23 cellular contexts compared by ENCODE assay signal in genomic region chr2:45007356-45007755, GRCh38. TPM values are rescaled to one million over a fixed set of nuclear protein-coding genes. Genes with fewer than 3 reads are reported as not detected.
DNase-seq lines count a peak whose midpoint lies in the region; ATAC-seq and TF ChIP-seq lines count a peak whose summit lies in the region.
"Had no signal": no experiment of that assay in that cellular context is flagged by ENCODE, and none has a peak within 500 bp of the region (broad histone marks: within the 10 kb centered on the region; RNA-seq: fewer than 3 reads in every experiment).

No MANE protein-coding gene starts in this region.

- H3K4me3 ChIP-seq in thoracic aorta, result peak overlapping the region; percentile 87

- H3K27ac ChIP-seq in thoracic aorta, result no peak overlapping the region
- H3K27ac ChIP-seq: dorsolateral prefrontal cortex, tibial nerve had no signal

- ATAC-seq in activated naive CD8-positive, alpha-beta T cell treated with anti-CD3 and anti-CD28 coated beads, Interleukin-2, amount 50 U/mL, for 24 hours, result no peak
- no peak for ATAC-seq in effector memory CD8-positive, alpha-beta T cell (replicated peaks)
- no peak for ATAC-seq in natural killer cell treated with Interleukin-12 subunit alpha and Interleukin-12 subunit beta and Interleukin-15 and Interleukin-18, amount 100 ng/mL, for 72 hours
- ATAC-seq in thoracic aorta (ENCODE audit: insufficient number of reproducible peaks, low FRiP score, low read depth), result no peak
- no peak for ATAC-seq in GM19035 (IDR thresholded peaks at IDR 0.05; ENCODE audit: unreplicated experiment)
- ATAC-seq: esophagus mucosa had no signal

- no peak for TF ChIP-seq CTCF in thoracic aorta (IDR thresholded peaks at IDR 0.05)

- no peaks in the 10 kb centered on the region for H3K9me3 ChIP-seq in thoracic aorta
- H3K9me3 ChIP-seq: tibial nerve had no signal

- H3K4me1 ChIP-seq in thoracic aorta (ENCODE audit: control insufficient read depth in 1 of 2, low read depth in 2 of 2), result peaks cover 0 to 42% of the 10 kb centered on the region in 2 donors

- no peaks in the 10 kb centered on the region for H3K27me3 ChIP-seq in thoracic aorta (replicated peaks; ENCODE audit: insufficient read depth)

- peaks cover 7% of the 10 kb centered on the region for H3K36me3 ChIP-seq in thoracic aorta
- H3K36me3 ChIP-seq: tibial nerve had no signal

- H3K9me3 Mint-ChIP-seq in activated naive CD8-positive, alpha-beta T cell (ENCODE audit: low read depth), result no peaks in the 10 kb centered on the region
- H3K9me3 Mint-ChIP-seq in activated naive CD8-positive, alpha-beta T cell treated with anti-CD3 and anti-CD28 coated beads, Interleukin-2, amount 50 U/mL, for 24 hours, result no peaks in the 10 kb centered on the region
- no peaks in the 10 kb centered on the region for H3K9me3 Mint-ChIP-seq in effector memory CD8-positive, alpha-beta T cell
- H3K9me3 Mint-ChIP-seq in natural killer cell treated with Interleukin-12 subunit alpha and Interleukin-12 subunit beta and Interleukin-15 and Interleukin-18, amount 100 ng/mL, for 72 hours, result no peaks in the 10 kb centered on the region
- H3K9me3 Mint-ChIP-seq: activated naive CD4-positive, alpha-beta T cell treated with anti-CD3 and anti-CD28 coated beads, Interleukin-2, amount 10 ng/mL, durations not matched to agents 7 days and 5 days had no signal

- DNase-seq in activated naive CD8-positive, alpha-beta T cell treated with anti-CD3 and anti-CD28 coated beads, Interleukin-2, amount 50 U/mL, for 24 hours, result no peak
- no peak for DNase-seq in effector memory CD8-positive, alpha-beta T cell
- DNase-seq in natural killer cell treated with Interleukin-12 subunit alpha and Interleukin-12 subunit beta and Interleukin-15 and Interleukin-18, amount 100 ng/mL, for 72 hours (ENCODE audit: low spot score), result peak; percentile 39
- no peak for DNase-seq in thoracic aorta (ENCODE audit: low spot score)
- DNase-seq in HK-2 (ENCODE audit: unreplicated experiment), result no peak
- DNase-seq in SKM-1 (lab: John Stamatoyannopoulos, UW; ENCODE audit: unreplicated experiment), result no peak
- DNase-seq: activated CD4-positive, alpha-beta T cell treated with anti-CD3 and anti-CD28 coated beads, Interleukin-2, amount 50 U/mL, for 4 hours; activated naive CD4-positive, alpha-beta T cell treated with anti-CD3 and anti-CD28 coated beads, Interleukin-2, amount 10 ng/mL, durations not matched to agents 7 days and 5 days; activated T-cell treated with anti-CD3 and anti-CD28 coated beads, Interleukin-2, amount 50 U/mL, for 1 hour; C1 segment of cervical spinal cord; DMS153; dorsolateral prefrontal cortex; GOT3; IMR-90; NCI-H187 treated with DMSO at 0.1 percent for 48 hours; NCI-H510A; Right ventricle myocardium superior had no signal

- peak overlapping the region; percentile 60 for H3K4me3 Mint-ChIP-seq in activated naive CD8-positive, alpha-beta T cell
- H3K4me3 Mint-ChIP-seq in activated naive CD8-positive, alpha-beta T cell treated with anti-CD3 and anti-CD28 coated beads, Interleukin-2, amount 50 U/mL, for 24 hours, result no peak overlapping the region
- peak overlapping the region; percentile 35 to 38 for H3K4me3 Mint-ChIP-seq in effector memory CD8-positive, alpha-beta T cell
- no peak overlapping the region for H3K4me3 Mint-ChIP-seq in natural killer cell treated with Interleukin-12 subunit alpha and Interleukin-12 subunit beta and Interleukin-15 and Interleukin-18, amount 100 ng/mL, for 72 hours
- H3K4me3 Mint-ChIP-seq: activated naive CD4-positive, alpha-beta T cell treated with anti-CD3 and anti-CD28 coated beads, Interleukin-2, amount 10 ng/mL, durations not matched to agents 7 days and 5 days had no signal

- no peaks in the 10 kb centered on the region for H3K36me3 Mint-ChIP-seq in activated naive CD8-positive, alpha-beta T cell
- no peaks in the 10 kb centered on the region for H3K36me3 Mint-ChIP-seq in activated naive CD8-positive, alpha-beta T cell treated with anti-CD3 and anti-CD28 coated beads, Interleukin-2, amount 50 U/mL, for 24 hours (ENCODE audit: low read depth)
- H3K36me3 Mint-ChIP-seq in effector memory CD8-positive, alpha-beta T cell (ENCODE audit: insufficient read depth), result no peaks in the 10 kb centered on the region
- no peaks in the 10 kb centered on the region for H3K36me3 Mint-ChIP-seq in natural killer cell treated with Interleukin-12 subunit alpha and Interleukin-12 subunit beta and Interleukin-15 and Interleukin-18, amount 100 ng/mL, for 72 hours
- H3K36me3 Mint-ChIP-seq: activated naive CD4-positive, alpha-beta T cell treated with anti-CD3 and anti-CD28 coated beads, Interleukin-2, amount 10 ng/mL, durations not matched to agents 7 days and 5 days had no signal

- H3K27me3 Mint-ChIP-seq in activated naive CD8-positive, alpha-beta T cell, result peaks cover 48% of the 10 kb centered on the region
- peaks cover 88% of the 10 kb centered on the region for H3K27me3 Mint-ChIP-seq in activated naive CD8-positive, alpha-beta T cell treated with anti-CD3 and anti-CD28 coated beads, Interleukin-2, amount 50 U/mL, for 24 hours
- peaks cover 81 to 100% of the 10 kb centered on the region in 2 donors for H3K27me3 Mint-ChIP-seq in effector memory CD8-positive, alpha-beta T cell
- peaks cover 52 to 59% of the 10 kb centered on the region in 2 donors for H3K27me3 Mint-ChIP-seq in natural killer cell treated with Interleukin-12 subunit alpha and Interleukin-12 subunit beta and Interleukin-15 and Interleukin-18, amount 100 ng/mL, for 72 hours

- peaks cover 36% of the 10 kb centered on the region for H3K4me1 Mint-ChIP-seq in activated naive CD8-positive, alpha-beta T cell (ENCODE audit: low read depth)
- H3K4me1 Mint-ChIP-seq in activated naive CD8-positive, alpha-beta T cell treated with anti-CD3 and anti-CD28 coated beads, Interleukin-2, amount 50 U/mL, for 24 hours, result peaks cover 26% of the 10 kb centered on the region
- H3K4me1 Mint-ChIP-seq in effector memory CD8-positive, alpha-beta T cell (ENCODE audit: low read depth in 2 of 2), result peaks cover 19% of the 10 kb centered on the region in 2 donors
- peaks cover 6 to 14% of the 10 kb centered on the region in 2 donors for H3K4me1 Mint-ChIP-seq in natural killer cell treated with Interleukin-12 subunit alpha and Interleukin-12 subunit beta and Interleukin-15 and Interleukin-18, amount 100 ng/mL, for 72 hours (ENCODE audit: low read depth in 2 of 2)

- no peak overlapping the region for H3K27ac Mint-ChIP-seq in activated naive CD8-positive, alpha-beta T cell
- no peak overlapping the region for H3K27ac Mint-ChIP-seq in activated naive CD8-positive, alpha-beta T cell treated with anti-CD3 and anti-CD28 coated beads, Interleukin-2, amount 50 U/mL, for 24 hours
- H3K27ac Mint-ChIP-seq in effector memory CD8-positive, alpha-beta T cell, result no peak overlapping the region
- H3K27ac Mint-ChIP-seq in natural killer cell treated with Interleukin-12 subunit alpha and Interleukin-12 subunit beta and Interleukin-15 and Interleukin-18, amount 100 ng/mL, for 72 hours, result no peak overlapping the region
- H3K27ac Mint-ChIP-seq: activated naive CD4-positive, alpha-beta T cell treated with anti-CD3 and anti-CD28 coated beads, Interleukin-2, amount 10 ng/mL, durations not matched to agents 7 days and 5 days had no signal

RNA-seq across cellular contexts. Expression of gene SIX2, which starts 1.9 kb away (rescaled TPM):
- total RNA-seq in natural killer cell treated with Interleukin-12 subunit alpha and Interleukin-12 subunit beta and Interleukin-15 and Interleukin-18, amount 100 ng/mL, for 72 hours, result not detected
- total RNA-seq in thoracic aorta, result 10 to 100 TPM in 1 of 2 donors, 1 to 10 TPM in 1; 6.6 to 13.5 TPM
- total RNA-seq: IMR-90; liver; T-helper 1 cell treated with Interleukin-12 subunit alpha and Interleukin-12 subunit beta and Interleukin-4 antibody, amounts not matched to agents 30 ng/mL and 1 ng/mL, for 36 hours had no signal

Comparison
In these comparisons a context has a peak if more than half of its experiments do, and no peak if none do; other contexts are left out.
1. H3K4me3 Mint-ChIP-seq: peak in activated naive CD8-positive, alpha-beta T cell (single experiment) and effector memory CD8-positive, alpha-beta T cell (2 of 2); none in activated naive CD8-positive, alpha-beta T cell treated with anti-CD3 and anti-CD28 coated beads, Interleukin-2, amount 50 U/mL, for 24 hours (single experiment) and natural killer cell treated with Interleukin-12 subunit alpha and Interleukin-12 subunit beta and Interleukin-15 and Interleukin-18, amount 100 ng/mL, for 72 hours (single experiment).
2. RNA of gene SIX2, which starts 1.9 kb away (total RNA-seq): 6.6 to 13.5 TPM in thoracic aorta; not detected in natural killer cell treated with Interleukin-12 subunit alpha and Interleukin-12 subunit beta and Interleukin-15 and Interleukin-18, amount 100 ng/mL, for 72 hours; every median in the first group is over 4 times any median in the second.